In genomic region chr2:10183146-10183675, GRCh38 we compare ENCODE assay signal across 30 cellular contexts.
"Had no signal": no experiment of that assay in that cellular context is flagged by ENCODE, and none has a peak within 500 bp of the region (broad histone marks: within the 10 kb centered on the region; RNA-seq: fewer than 3 reads in every experiment).

No MANE protein-coding gene starts in this region.

- H3K4me1 Mint-ChIP-seq: activated CD4-positive, alpha-beta T cell treated with anti-CD3 and anti-CD28 coated beads, Interleukin-2, amount 10 ng/mL, durations not matched to agents 24 days and 14 days; activated naive CD4-positive, alpha-beta T cell treated with anti-CD3 and anti-CD28 coated beads, Interleukin-2, amount 50 U/mL, for 24 hours; activated naive CD8-positive, alpha-beta T cell treated with anti-CD3 and anti-CD28 coated beads, Interleukin-2, amount 10 ng/mL, durations not matched to agents 7 days and 5 days had no signal

- H2AFZ ChIP-seq: PC-9 had no signal

- DNase-seq: activated CD4-positive, alpha-beta T cell treated with anti-CD3 and anti-CD28 coated beads, Interleukin-2, amount 10 ng/mL, durations not matched to agents 24 days and 14 days; activated CD4-positive, alpha-beta T cell treated with anti-CD3 and anti-CD28 coated beads, Interleukin-2, amount 50 U/mL, for 4 hours; activated CD8-positive, alpha-beta T cell treated with anti-CD3 and anti-CD28 coated beads for 36 hours; activated gamma-delta T cell; activated naive CD4-positive, alpha-beta T cell treated with Interleukin-2 at 50 U/mL for 16 hours; activated naive CD8-positive, alpha-beta T cell treated with anti-CD3 and anti-CD28 coated beads, Interleukin-2, amount 10 ng/mL, durations not matched to agents 7 days and 5 days; activated T-cell treated with anti-CD3 and anti-CD28 coated beads, Interleukin-2, amount 50 U/mL, for 1 hour; body of pancreas; caudate nucleus; cerebellar nuclear complex; Kasumi-1; KG1; MG63; NCI-H1048; NCI-H1105 treated with DMSO at 0.1 percent for 48 hours; NCI-H1436; NCI-H1694; NCI-H1930; NCI-H2081 treated with DMSO at 0.1 percent for 48 hours; NCI-H226; NCI-H526; NCI-H748 treated with DMSO at 0.1 percent for 48 hours; NK-92 treated with Interleukin-12 subunit alpha and Interleukin-12 subunit beta, amount 100 ng/mL, for 24 hours; PC-9 had no signal

- H3K9me3 Mint-ChIP-seq: activated naive CD4-positive, alpha-beta T cell treated with anti-CD3 and anti-CD28 coated beads, Interleukin-2, amount 50 U/mL, for 24 hours had no signal

- H3K27me3 ChIP-seq: body of pancreas, MG63 had no signal

- H3K27me3 Mint-ChIP-seq: activated CD4-positive, alpha-beta T cell treated with anti-CD3 and anti-CD28 coated beads, Interleukin-2, amount 10 ng/mL, durations not matched to agents 24 days and 14 days; activated CD8-positive, alpha-beta T cell treated with anti-CD3 and anti-CD28 coated beads for 36 hours; activated naive CD4-positive, alpha-beta T cell treated with anti-CD3 and anti-CD28 coated beads, Interleukin-2, amount 50 U/mL, for 24 hours; activated naive CD8-positive, alpha-beta T cell treated with anti-CD3 and anti-CD28 coated beads, Interleukin-2, amount 10 ng/mL, durations not matched to agents 7 days and 5 days had no signal

- H3K4me2 ChIP-seq: PC-9 had no signal

- H3K4me3 ChIP-seq: body of pancreas, MG63, PC-9 had no signal

- H3K9me3 ChIP-seq: body of pancreas, MG63 had no signal

- ATAC-seq: activated CD8-positive, alpha-beta T cell treated with anti-CD3 and anti-CD28 coated beads for 36 hours; body of pancreas; Right ventricle myocardium inferior had no signal

- H3K27ac ChIP-seq: body of pancreas, PC-9, RWPE1 had no signal

- H3K4me3 Mint-ChIP-seq: activated CD4-positive, alpha-beta T cell treated with anti-CD3 and anti-CD28 coated beads, Interleukin-2, amount 10 ng/mL, durations not matched to agents 24 days and 14 days; activated CD8-positive, alpha-beta T cell treated with anti-CD3 and anti-CD28 coated beads for 36 hours; activated naive CD4-positive, alpha-beta T cell treated with anti-CD3 and anti-CD28 coated beads, Interleukin-2, amount 50 U/mL, for 24 hours; activated naive CD8-positive, alpha-beta T cell treated with anti-CD3 and anti-CD28 coated beads, Interleukin-2, amount 10 ng/mL, durations not matched to agents 7 days and 5 days; T-helper 1 cell treated with Interleukin-12 subunit alpha and Interleukin-12 subunit beta and Interleukin-4 antibody, amounts not matched to agents 30 μg/mL and 1 μg/mL, for 36 hours; T-helper 2 cell treated with Interferon-gamma antibody and Interleukin-4, amounts not matched to agents 5 μg/mL and 100 μg/mL, for 36 hours had no signal

- H3K27ac Mint-ChIP-seq: activated CD4-positive, alpha-beta T cell treated with anti-CD3 and anti-CD28 coated beads, Interleukin-2, amount 10 ng/mL, durations not matched to agents 24 days and 14 days; activated CD8-positive, alpha-beta T cell treated with anti-CD3 and anti-CD28 coated beads for 36 hours; activated naive CD4-positive, alpha-beta T cell treated with anti-CD3 and anti-CD28 coated beads, Interleukin-2, amount 50 U/mL, for 24 hours; activated naive CD8-positive, alpha-beta T cell treated with anti-CD3 and anti-CD28 coated beads, Interleukin-2, amount 10 ng/mL, durations not matched to agents 7 days and 5 days; activated T-helper 2 cell treated with anti-CD3 and anti-CD28 coated beads, Interferon-gamma antibody, Interleukin-2, Interleukin-4, amounts not matched to agents 10 μg/mL and 5 μg/mL and 100 μg/mL, durations not matched to agents 14 hours and 24 hours and 36 hours; T-helper 2 cell treated with Interferon-gamma antibody and Interleukin-4, amounts not matched to agents 5 μg/mL and 100 μg/mL, for 36 hours had no signal

- H3K4me1 ChIP-seq: body of pancreas had no signal

- H3K36me3 Mint-ChIP-seq: activated naive CD4-positive, alpha-beta T cell treated with anti-CD3 and anti-CD28 coated beads, Interleukin-2, amount 50 U/mL, for 24 hours had no signal
